In genomic region chr2:220687231-220687843, GRCh38 we compare ENCODE assay signal across 8 cellular contexts.
DNase-seq lines count a peak whose midpoint lies in the region; ATAC-seq, FAIRE-seq and TF ChIP-seq lines count a peak whose summit lies in the region.

No MANE protein-coding gene starts in this region.

- H3K9me3 Mint-ChIP-seq in CD4-positive, CD25-positive, alpha-beta regulatory T cell, result peaks cover 0 to 3% (median 0%) of the 10 kb centered on the region in 7 donors
- H3K9me3 Mint-ChIP-seq in activated T-helper 2 cell treated with anti-CD3 and anti-CD28 coated beads, Interferon-gamma antibody, Interleukin-2, Interleukin-4, amounts not matched to agents 10 μg/mL and 5 μg/mL and 100 μg/mL, durations not matched to agents 14 hours and 24 hours and 36 hours, result no peaks in the 10 kb centered on the region

- H3F3A ChIP-seq in PC-9 (ENCODE audit: insufficient read depth, low read depth), result peaks cover 5% of the 10 kb centered on the region

- no peak overlapping the region for H3K4me3 Mint-ChIP-seq in CD4-positive, CD25-positive, alpha-beta regulatory T cell
- no peak overlapping the region for H3K4me3 Mint-ChIP-seq in activated T-helper 2 cell treated with anti-CD3 and anti-CD28 coated beads, Interferon-gamma antibody, Interleukin-2, Interleukin-4, amounts not matched to agents 10 μg/mL and 5 μg/mL and 100 μg/mL, durations not matched to agents 14 hours and 24 hours and 36 hours (ENCODE audit: low read depth)

- POLR2A ChIA-PET in PC-9 (lab: Charles Lee; ENCODE audit: unreplicated experiment), result no interaction called here

- H3K4me1 ChIP-seq in CD4-positive, CD25-positive, alpha-beta regulatory T cell (ENCODE audit: control insufficient read depth, insufficient read depth, low read length, poor library complexity, severe bottlenecking), result no peaks in the 10 kb centered on the region
- peaks cover 9% of the 10 kb centered on the region; the same call in 1 of the 2 replicates for H3K4me1 ChIP-seq in PC-9 (replicated peaks; ENCODE audit: insufficient read depth)
- no peaks in the 10 kb centered on the region for H3K4me1 ChIP-seq in thoracic aorta (ENCODE audit: control insufficient read depth in 1 of 2, low read depth in 2 of 2)

- H4K20me1 ChIP-seq in PC-9 (ENCODE audit: insufficient read depth), result no peaks in the 10 kb centered on the region

- ATAC-seq in CD4-positive, CD25-positive, alpha-beta regulatory T cell (ENCODE audit: low read depth in 2 of 2), result peak; percentile 68 to 74
- ATAC-seq in HG03432 (IDR thresholded peaks at IDR 0.05; ENCODE audit: unreplicated experiment), result peak; percentile 88
- ATAC-seq in omental fat pad (ENCODE audit: low FRiP score), result peak; percentile 84
- peak; percentile 76 for ATAC-seq in thoracic aorta (ENCODE audit: insufficient number of reproducible peaks, low FRiP score, low read depth)

- BruUV-seq in PC-9 (replicated peaks; lab: Mats Ljungman, UMichigan), result no TSS peak

- DNase-seq in CD4-positive, CD25-positive, alpha-beta regulatory T cell, result peak; percentile 24 to 51 (median 49)
- DNase-seq in GM19240 (ENCODE audit: insufficient read length, low spot score) (peak; percentile 15), PC-9 (peak in 1 of 2 experiments; percentile 47), frontal cortex (ENCODE audit: low spot score in 2 of 2) (peak; percentile 17 to 35), omental fat pad (ENCODE audit: low spot score) (peak; percentile 36), thoracic aorta (ENCODE audit: low spot score) (peak; percentile 28)
- peak; percentile 30 for DNase-seq in activated T-helper 2 cell treated with anti-CD3 and anti-CD28 coated beads, Interferon-gamma antibody, Interleukin-2, Interleukin-4, amounts not matched to agents 10 μg/mL and 5 μg/mL and 100 μg/mL, durations not matched to agents 14 hours and 24 hours and 36 hours (ENCODE audit: low spot score)

- no peaks in the 10 kb centered on the region for H3K27me3 ChIP-seq in CD4-positive, CD25-positive, alpha-beta regulatory T cell (ENCODE audit: control insufficient read depth, insufficient read depth, low read length)
- H3K27me3 ChIP-seq in PC-9 (ENCODE audit: insufficient read depth, low read depth) (no peaks in the 10 kb centered on the region), thoracic aorta (replicated peaks; ENCODE audit: insufficient read depth) (no peaks in the 10 kb centered on the region)

- no peak overlapping the region for H3K27ac Mint-ChIP-seq in CD4-positive, CD25-positive, alpha-beta regulatory T cell
- no peak overlapping the region for H3K27ac Mint-ChIP-seq in activated T-helper 2 cell treated with anti-CD3 and anti-CD28 coated beads, Interferon-gamma antibody, Interleukin-2, Interleukin-4, amounts not matched to agents 10 μg/mL and 5 μg/mL and 100 μg/mL, durations not matched to agents 14 hours and 24 hours and 36 hours

- no peaks in the 10 kb centered on the region for H3K79me2 ChIP-seq in PC-9 (ENCODE audit: low read depth)

- CTCF ChIA-PET in PC-9 (lab: Charles Lee), result interaction anchor here (1.0 kb wide), 1 partner anchor 16 kb away, joined by 3 read pairs; no protein-coding TSS in a partner anchor

- no peaks in the 10 kb centered on the region for H3K9me3 ChIP-seq in CD4-positive, CD25-positive, alpha-beta regulatory T cell (ENCODE audit: control insufficient read depth in 2 of 2, low read length in 2 of 2)
- H3K9me3 ChIP-seq in PC-9 (ENCODE audit: insufficient read depth, low read depth), result no peaks in the 10 kb centered on the region
- H3K9me3 ChIP-seq in thoracic aorta, result no peaks in the 10 kb centered on the region

- intact Hi-C loops in PC-9 (cut with micrococcal nuclease; ENCODE audit: unreplicated experiment), result loop anchor here (1.0 to 10.0 kb wide), 3 partner anchors 207 to 886 kb away; no protein-coding TSS in a partner anchor
- intact Hi-C loops in activated T-helper 2 cell treated with anti-CD3 and anti-CD28 coated beads, Interferon-gamma antibody, Interleukin-2, Interleukin-4, amounts not matched to agents 10 μg/mL and 5 μg/mL and 100 μg/mL, durations not matched to agents 14 hours and 24 hours and 36 hours (cut with micrococcal nuclease), result loop anchor here (1.0 to 10.0 kb wide), 2 partner anchors 886 to 1277 kb away; no protein-coding TSS in a partner anchor

- no peaks in the 10 kb centered on the region for H3K4me1 Mint-ChIP-seq in CD4-positive, CD25-positive, alpha-beta regulatory T cell
- peaks cover 1% of the 10 kb centered on the region for H3K4me1 Mint-ChIP-seq in activated T-helper 2 cell treated with anti-CD3 and anti-CD28 coated beads, Interferon-gamma antibody, Interleukin-2, Interleukin-4, amounts not matched to agents 10 μg/mL and 5 μg/mL and 100 μg/mL, durations not matched to agents 14 hours and 24 hours and 36 hours (ENCODE audit: low read depth)

- H3K4me3 ChIP-seq in CD4-positive, CD25-positive, alpha-beta regulatory T cell (ENCODE audit: low read depth, low read length), result no peak overlapping the region
- H3K4me3 ChIP-seq in PC-9, result no peak overlapping the region
- no peak overlapping the region for H3K4me3 ChIP-seq in thoracic aorta

- no peaks in the 10 kb centered on the region for H3K36me3 ChIP-seq in CD4-positive, CD25-positive, alpha-beta regulatory T cell (ENCODE audit: control insufficient read depth, insufficient read depth, low read length)
- H3K36me3 ChIP-seq in PC-9 (ENCODE audit: low read depth) (no peaks in the 10 kb centered on the region), thoracic aorta (no peaks in the 10 kb centered on the region)

- TF ChIP-seq CTCF in PC-9 (conservative IDR thresholded peaks at IDR 0.05) (peak; percentile 84), omental fat pad (IDR thresholded peaks at IDR 0.05) (peak in 2 of 3 donors; percentile 57 to 78), thoracic aorta (IDR thresholded peaks at IDR 0.05) (peak; percentile 86)

- no peaks in the 10 kb centered on the region for H3K27me3 Mint-ChIP-seq in CD4-positive, CD25-positive, alpha-beta regulatory T cell
- peaks cover 2% of the 10 kb centered on the region for H3K27me3 Mint-ChIP-seq in activated T-helper 2 cell treated with anti-CD3 and anti-CD28 coated beads, Interferon-gamma antibody, Interleukin-2, Interleukin-4, amounts not matched to agents 10 μg/mL and 5 μg/mL and 100 μg/mL, durations not matched to agents 14 hours and 24 hours and 36 hours (ENCODE audit: low read depth)

- FAIRE-seq in frontal cortex (lab: Jason Lieb, UNC), result no peak

- no peak overlapping the region for H3K27ac ChIP-seq in CD4-positive, CD25-positive, alpha-beta regulatory T cell (ENCODE audit: insufficient read depth, low read length, poor library complexity, severe bottlenecking)
- H3K27ac ChIP-seq in PC-9, result no peak overlapping the region
- no peak overlapping the region for H3K27ac ChIP-seq in thoracic aorta

- H3K36me3 Mint-ChIP-seq in CD4-positive, CD25-positive, alpha-beta regulatory T cell, result no peaks in the 10 kb centered on the region
- H3K36me3 Mint-ChIP-seq in activated T-helper 2 cell treated with anti-CD3 and anti-CD28 coated beads, Interferon-gamma antibody, Interleukin-2, Interleukin-4, amounts not matched to agents 10 μg/mL and 5 μg/mL and 100 μg/mL, durations not matched to agents 14 hours and 24 hours and 36 hours (ENCODE audit: low read depth), result no peaks in the 10 kb centered on the region

- no peak overlapping the region for H2AFZ ChIP-seq in PC-9

- no peak overlapping the region for H3K4me2 ChIP-seq in PC-9

- H3K9me2 ChIP-seq in PC-9 (ENCODE audit: insufficient read depth), result peaks cover 4% of the 10 kb centered on the region; the same call in 1 of the 2 replicates
